Comparison of ENCODE assay signal across 2 cellular contexts in the genomic region with DNA sequence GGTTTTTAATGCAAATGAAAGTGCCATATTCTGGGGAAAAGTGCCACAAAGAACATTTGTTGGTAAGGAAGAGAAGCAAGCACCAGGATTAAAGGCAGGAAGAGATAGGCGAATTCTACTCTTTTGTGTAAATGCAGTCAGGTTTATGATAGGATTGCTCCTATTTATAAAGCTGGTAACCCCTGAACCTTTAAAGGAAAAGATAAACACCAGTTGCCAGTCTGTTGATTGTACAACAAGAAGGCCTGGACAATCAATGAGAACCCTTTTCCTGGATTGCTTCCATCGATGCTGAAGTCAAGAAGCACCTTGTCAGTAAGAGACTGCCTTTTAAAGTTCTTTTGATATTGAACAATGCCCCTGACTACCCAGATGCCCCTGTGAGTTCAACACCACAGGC.
TF ChIP-seq lines count a peak whose summit lies in the region.

No MANE protein-coding gene starts in this region.

TF ChIP-seq in H1, 55 proteins besides CTCF, POLR2A, EP300 and RAD21:
- TF ChIP-seq, protein P1, sequence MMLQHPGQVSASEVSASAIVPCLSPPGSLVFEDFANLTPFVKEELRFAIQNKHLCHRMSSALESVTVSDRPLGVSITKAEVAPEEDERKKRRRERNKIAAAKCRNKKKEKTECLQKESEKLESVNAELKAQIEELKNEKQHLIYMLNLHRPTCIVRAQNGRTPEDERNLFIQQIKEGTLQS (IDR thresholded peaks at IDR 0.05; ENCODE audit: insufficient read depth, low read depth, low read length), result no peak
- TF ChIP-seq SIN3A (conservative IDR thresholded peaks at IDR 0.05 in 1 of 2, IDR thresholded peaks at IDR 0.05 in 1 of 2; ENCODE audit: low read depth in 1 of 2, low read length in 2 of 2), result no peak
- TF ChIP-seq, protein P2, sequence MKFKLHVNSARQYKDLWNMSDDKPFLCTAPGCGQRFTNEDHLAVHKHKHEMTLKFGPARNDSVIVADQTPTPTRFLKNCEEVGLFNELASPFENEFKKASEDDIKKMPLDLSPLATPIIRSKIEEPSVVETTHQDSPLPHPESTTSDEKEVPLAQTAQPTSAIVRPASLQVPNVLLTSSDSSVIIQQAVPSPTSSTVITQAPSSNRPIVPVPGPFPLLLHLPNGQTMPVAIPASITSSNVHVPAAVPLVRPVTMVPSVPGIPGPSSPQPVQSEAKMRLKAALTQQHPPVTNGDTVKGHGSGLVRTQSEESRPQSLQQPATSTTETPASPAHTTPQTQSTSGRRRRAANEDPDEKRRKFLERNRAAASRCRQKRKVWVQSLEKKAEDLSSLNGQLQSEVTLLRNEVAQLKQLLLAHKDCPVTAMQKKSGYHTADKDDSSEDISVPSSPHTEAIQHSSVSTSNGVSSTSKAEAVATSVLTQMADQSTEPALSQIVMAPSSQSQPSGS (IDR thresholded peaks at IDR 0.05; ENCODE audit: low read length), result no peak
- no peak for TF ChIP-seq SP2 (IDR thresholded peaks at IDR 0.05; ENCODE audit: low read length)
- TF ChIP-seq BACH1 (IDR thresholded peaks at IDR 0.05; ENCODE audit: low read length), result no peak
- no peak for TF ChIP-seq CHD1 (IDR thresholded peaks at IDR 0.05; ENCODE audit: low read depth, low read length)
- TF ChIP-seq KDM1A (IDR thresholded peaks at IDR 0.05; ENCODE audit: borderline replicate concordance, low read length), result no peak
- no peak for TF ChIP-seq CBX5 (IDR thresholded peaks at IDR 0.05; ENCODE audit: low read depth, low read length)
- TF ChIP-seq RNF2 (IDR thresholded peaks at IDR 0.05; ENCODE audit: borderline replicate concordance, low read depth, low read length, missing control alignments, poor library complexity, severe bottlenecking), result no peak
- TF ChIP-seq, protein P3, sequence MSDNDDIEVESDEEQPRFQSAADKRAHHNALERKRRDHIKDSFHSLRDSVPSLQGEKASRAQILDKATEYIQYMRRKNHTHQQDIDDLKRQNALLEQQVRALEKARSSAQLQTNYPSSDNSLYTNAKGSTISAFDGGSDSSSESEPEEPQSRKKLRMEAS (IDR thresholded peaks at IDR 0.05), result no peak
- TF ChIP-seq, protein P4, sequence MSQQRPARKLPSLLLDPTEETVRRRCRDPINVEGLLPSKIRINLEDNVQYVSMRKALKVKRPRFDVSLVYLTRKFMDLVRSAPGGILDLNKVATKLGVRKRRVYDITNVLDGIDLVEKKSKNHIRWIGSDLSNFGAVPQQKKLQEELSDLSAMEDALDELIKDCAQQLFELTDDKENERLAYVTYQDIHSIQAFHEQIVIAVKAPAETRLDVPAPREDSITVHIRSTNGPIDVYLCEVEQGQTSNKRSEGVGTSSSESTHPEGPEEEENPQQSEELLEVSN (IDR thresholded peaks at IDR 0.05), result no peak
- TF ChIP-seq NANOG (IDR thresholded peaks at IDR 0.05; ENCODE audit: insufficient read depth, low read depth, low read length, poor library complexity, severe bottlenecking), result no peak
- TF ChIP-seq ZNF274 (IDR thresholded peaks at IDR 0.05; ENCODE audit: borderline replicate concordance, extremely low read depth, low read length), result no peak

TF ChIP-seq in HEK293T, 16 proteins besides CTCF, POLR2A, EP300 and RAD21:
- TF ChIP-seq ZNF384 (IDR thresholded peaks at IDR 0.05) (no peak), NFRKB (IDR thresholded peaks at IDR 0.05) (no peak), SP1 (IDR thresholded peaks at IDR 0.05) (no peak), ARNT (IDR thresholded peaks at IDR 0.05) (no peak), LEF1 (IDR thresholded peaks at IDR 0.05; ENCODE audit: borderline replicate concordance) (no peak), FOXM1 (IDR thresholded peaks at IDR 0.05; ENCODE audit: borderline replicate concordance) (no peak), L3MBTL2 (conservative IDR thresholded peaks at IDR 0.05) (no peak), FOXA1 (IDR thresholded peaks at IDR 0.05) (no peak), SUZ12 (IDR thresholded peaks at IDR 0.05) (no peak)
TF ChIP-seq in HEK293T: peak in this region for 0.
